15 cellular contexts compared by ENCODE assay signal in genomic region chr6:151679941-151680340, GRCh38.
DNase-seq lines count a peak whose midpoint lies in the region; FAIRE-seq and TF ChIP-seq lines count a peak whose summit lies in the region.
"Had no signal": no experiment of that assay in that cellular context is flagged by ENCODE, and none has a peak within 500 bp of the region (broad histone marks: within the 10 kb centered on the region; RNA-seq: fewer than 3 reads in every experiment).

No MANE protein-coding gene starts in this region.

- no peaks in the 10 kb centered on the region for H3K79me2 ChIP-seq in ACC112 (ENCODE audit: control insufficient read depth, insufficient read depth, low read length, unreplicated experiment)
- no peaks in the 10 kb centered on the region for H3K79me2 ChIP-seq in hepatocyte

- H3K9me3 ChIP-seq in WERI-Rb-1 (ENCODE audit: severe bottlenecking), result peaks cover 5% of the 10 kb centered on the region
- no peaks in the 10 kb centered on the region for H3K9me3 ChIP-seq in subcutaneous abdominal adipose tissue (ENCODE audit: control insufficient read depth in 5 of 5, low read length in 5 of 5)
- no peaks in the 10 kb centered on the region for H3K9me3 ChIP-seq in hepatocyte (ENCODE audit: low read depth)
- H3K9me3 ChIP-seq: A549, Caco-2 had no signal

- no peak overlapping the region for H3K4me3 ChIP-seq in ACC112 (ENCODE audit: low read depth, low read length)
- H3K4me3 ChIP-seq in WERI-Rb-1 (ENCODE audit: low read depth, low read length), result no peak overlapping the region
- H3K4me3 ChIP-seq in subcutaneous abdominal adipose tissue (ENCODE audit: low read depth in 1 of 5, low read length in 5 of 5), result no peak overlapping the region
- H3K4me3 ChIP-seq in hepatocyte, result no peak overlapping the region
- H3K4me3 ChIP-seq: A549, GM23248 had no signal

- H3K27ac ChIP-seq in ACC112 (ENCODE audit: low read depth, low read length), result no peak overlapping the region
- H3K27ac ChIP-seq in WERI-Rb-1, result peak overlapping the region; percentile 43
- H3K27ac ChIP-seq in subcutaneous abdominal adipose tissue (ENCODE audit: low read depth, low read length), result peak overlapping the region; percentile 43
- no peak overlapping the region for H3K27ac ChIP-seq in hepatocyte
- H3K27ac ChIP-seq: A549, GM23248, HL-60 had no signal

- H4K20me1 ChIP-seq in hepatocyte (ENCODE audit: insufficient read depth, poor library complexity, severe bottlenecking), result no peaks in the 10 kb centered on the region

- H3K27me3 ChIP-seq in ACC112 (ENCODE audit: insufficient read depth, low read length) (no peaks in the 10 kb centered on the region), WERI-Rb-1 (ENCODE audit: insufficient read depth, low read depth, severe bottlenecking) (no peaks in the 10 kb centered on the region), subcutaneous abdominal adipose tissue (ENCODE audit: control insufficient read depth in 5 of 5, insufficient read depth in 4 of 5, low read length in 5 of 5) (no peaks in the 10 kb centered on the region), hepatocyte (no peaks in the 10 kb centered on the region)

- H3K9ac ChIP-seq in subcutaneous abdominal adipose tissue (ENCODE audit: low read length in 5 of 5), result no peak overlapping the region
- H3K9ac ChIP-seq: GM23248 had no signal

- no peak overlapping the region for H3K4me2 ChIP-seq in hepatocyte
- H3K4me2 ChIP-seq: A549 had no signal

- no peak for FAIRE-seq in D721Med (lab: Jason Lieb, UNC)
- FAIRE-seq: A549, H54 had no signal

- 95% methylated on average over 5 of the region's 5 CpGs for WGBS in hepatocyte (ENCODE audit: low lambda C conversion rate, missing lambda C conversion rate)

- peak; percentile 27 for DNase-seq in D721Med (ENCODE audit: insufficient read length, low spot score)
- DNase-seq in WERI-Rb-1, result no peak
- DNase-seq in hepatocyte (ENCODE audit: low spot score), result no peak
- no peak for DNase-seq in HPDE6-E6E7 (ENCODE audit: extremely low spot score)
- no peak for DNase-seq in globus pallidus (ENCODE audit: low spot score)
- DNase-seq: Caco-2; CD8-positive, alpha-beta T cell; DMS53; GF-D8; GM23248 had no signal

- H2AFZ ChIP-seq in ACC112 (ENCODE audit: low read length, unreplicated experiment) (peak overlapping the region; percentile 68), hepatocyte (no peak overlapping the region)
- H2AFZ ChIP-seq: GM23248 had no signal

- H3K36me3 ChIP-seq in ACC112 (ENCODE audit: insufficient read depth, low read length) (no peaks in the 10 kb centered on the region), WERI-Rb-1 (no peaks in the 10 kb centered on the region), subcutaneous abdominal adipose tissue (ENCODE audit: control insufficient read depth in 5 of 5, insufficient read depth in 5 of 5, low read length in 5 of 5) (no peaks in the 10 kb centered on the region), hepatocyte (replicated peaks; ENCODE audit: insufficient read depth, low read depth) (no peaks in the 10 kb centered on the region)

- H3K4me1 ChIP-seq in ACC112 (ENCODE audit: control insufficient read depth, insufficient read depth, low read length, unreplicated experiment) (peaks cover 12% of the 10 kb centered on the region), subcutaneous abdominal adipose tissue (ENCODE audit: control insufficient read depth in 5 of 5, insufficient read depth in 5 of 5, low read length in 5 of 5) (peaks cover 3 to 30% (median 16%) of the 10 kb centered on the region in 5 donors), hepatocyte (ENCODE audit: insufficient read depth) (peaks cover 8% of the 10 kb centered on the region)

- no peaks in the 10 kb centered on the region for H3K9me2 ChIP-seq in hepatocyte (replicated peaks; ENCODE audit: insufficient read depth)

- no peak for TF ChIP-seq CTCF in D721Med (IDR thresholded peaks at IDR 0.05; ENCODE audit: insufficient read depth, missing control alignments)
- no peak for TF ChIP-seq CTCF in WERI-Rb-1 (IDR thresholded peaks at IDR 0.05; ENCODE audit: low read depth, low read length)
- TF ChIP-seq CTCF in hepatocyte (IDR thresholded peaks at IDR 0.05; ENCODE audit: poor library complexity), result no peak

Comparison
In these comparisons a context has a peak if more than half of its experiments do, and no peak if none do; other contexts are left out.
1. H3K27ac ChIP-seq: peak in WERI-Rb-1 (single experiment) and subcutaneous abdominal adipose tissue (single experiment); none in ACC112 (single experiment) and hepatocyte (single experiment).